Comparison of ENCODE assay signal across 1 cellular context in the genomic region with DNA sequence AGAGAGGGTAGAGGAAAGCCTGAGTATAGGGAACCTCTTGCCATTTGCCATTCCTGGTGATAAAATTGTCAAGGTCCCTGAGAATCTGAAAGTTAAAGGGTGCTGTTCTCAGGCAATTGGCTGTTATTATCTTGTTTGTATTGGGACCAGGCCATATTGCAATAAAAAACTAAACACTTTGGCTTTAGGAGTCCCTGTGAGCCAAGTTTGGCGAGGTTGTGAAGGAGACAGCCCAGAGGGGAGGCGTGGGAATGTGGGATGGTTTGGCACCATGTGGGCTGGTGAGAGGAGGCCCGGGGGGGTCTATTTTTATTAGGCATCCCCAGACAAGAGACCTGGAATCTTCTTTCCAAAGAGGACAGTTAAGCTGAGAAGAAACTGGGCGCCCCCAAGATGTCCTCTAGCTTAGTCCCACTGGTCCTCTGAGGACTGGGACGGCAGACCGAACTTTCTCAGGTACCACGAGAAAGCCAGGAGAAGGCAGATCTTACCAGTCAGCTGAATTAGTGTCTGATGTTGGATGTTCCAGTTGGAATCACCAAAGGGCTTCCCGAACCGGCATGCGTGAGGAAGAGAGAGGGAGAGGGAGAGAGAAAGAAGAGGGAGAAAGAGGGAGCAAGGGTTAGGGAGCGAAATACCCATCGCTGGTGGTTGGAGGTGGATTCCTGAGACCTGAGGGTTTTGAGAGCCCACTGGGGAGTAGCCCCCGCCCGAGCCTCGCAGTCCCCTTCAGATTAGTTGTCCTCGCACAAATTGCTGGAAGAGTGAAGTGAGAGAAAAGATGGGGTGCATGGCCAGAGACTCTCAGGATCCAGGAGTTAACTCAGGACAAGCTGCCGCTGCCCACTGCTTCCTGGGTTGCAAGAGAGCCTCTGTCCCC.
TF ChIP-seq lines count a peak whose summit lies in the region.

No MANE protein-coding gene starts in this region.

TF ChIP-seq in WTC11, 78 proteins besides CTCF, POLR2A, EP300 and RAD21:
- TF ChIP-seq, protein P1, sequence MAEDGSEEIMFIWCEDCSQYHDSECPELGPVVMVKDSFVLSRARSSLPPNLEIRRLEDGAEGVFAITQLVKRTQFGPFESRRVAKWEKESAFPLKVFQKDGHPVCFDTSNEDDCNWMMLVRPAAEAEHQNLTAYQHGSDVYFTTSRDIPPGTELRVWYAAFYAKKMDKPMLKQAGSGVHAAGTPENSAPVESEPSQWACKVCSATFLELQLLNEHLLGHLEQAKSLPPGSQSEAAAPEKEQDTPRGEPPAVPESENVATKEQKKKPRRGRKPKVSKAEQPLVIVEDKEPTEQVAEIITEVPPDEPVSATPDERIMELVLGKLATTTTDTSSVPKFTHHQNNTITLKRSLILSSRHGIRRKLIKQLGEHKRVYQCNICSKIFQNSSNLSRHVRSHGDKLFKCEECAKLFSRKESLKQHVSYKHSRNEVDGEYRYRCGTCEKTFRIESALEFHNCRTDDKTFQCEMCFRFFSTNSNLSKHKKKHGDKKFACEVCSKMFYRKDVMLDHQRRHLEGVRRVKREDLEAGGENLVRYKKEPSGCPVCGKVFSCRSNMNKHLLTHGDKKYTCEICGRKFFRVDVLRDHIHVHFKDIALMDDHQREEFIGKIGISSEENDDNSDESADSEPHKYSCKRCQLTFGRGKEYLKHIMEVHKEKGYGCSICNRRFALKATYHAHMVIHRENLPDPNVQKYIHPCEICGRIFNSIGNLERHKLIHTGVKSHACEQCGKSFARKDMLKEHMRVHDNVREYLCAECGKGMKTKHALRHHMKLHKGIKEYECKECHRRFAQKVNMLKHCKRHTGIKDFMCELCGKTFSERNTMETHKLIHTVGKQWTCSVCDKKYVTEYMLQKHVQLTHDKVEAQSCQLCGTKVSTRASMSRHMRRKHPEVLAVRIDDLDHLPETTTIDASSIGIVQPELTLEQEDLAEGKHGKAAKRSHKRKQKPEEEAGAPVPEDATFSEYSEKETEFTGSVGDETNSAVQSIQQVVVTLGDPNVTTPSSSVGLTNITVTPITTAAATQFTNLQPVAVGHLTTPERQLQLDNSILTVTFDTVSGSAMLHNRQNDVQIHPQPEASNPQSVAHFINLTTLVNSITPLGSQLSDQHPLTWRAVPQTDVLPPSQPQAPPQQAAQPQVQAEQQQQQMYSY (CRISPR knock-in tag; IDR thresholded peaks at IDR 0.05) = no peak
- TF ChIP-seq CBFB (CRISPR knock-in tag; IDR thresholded peaks at IDR 0.05; ENCODE audit: low read depth) = no peak
- no peak for TF ChIP-seq ESRRA (CRISPR knock-in tag; IDR thresholded peaks at IDR 0.05; ENCODE audit: borderline replicate concordance)
- TF ChIP-seq, protein P2, sequence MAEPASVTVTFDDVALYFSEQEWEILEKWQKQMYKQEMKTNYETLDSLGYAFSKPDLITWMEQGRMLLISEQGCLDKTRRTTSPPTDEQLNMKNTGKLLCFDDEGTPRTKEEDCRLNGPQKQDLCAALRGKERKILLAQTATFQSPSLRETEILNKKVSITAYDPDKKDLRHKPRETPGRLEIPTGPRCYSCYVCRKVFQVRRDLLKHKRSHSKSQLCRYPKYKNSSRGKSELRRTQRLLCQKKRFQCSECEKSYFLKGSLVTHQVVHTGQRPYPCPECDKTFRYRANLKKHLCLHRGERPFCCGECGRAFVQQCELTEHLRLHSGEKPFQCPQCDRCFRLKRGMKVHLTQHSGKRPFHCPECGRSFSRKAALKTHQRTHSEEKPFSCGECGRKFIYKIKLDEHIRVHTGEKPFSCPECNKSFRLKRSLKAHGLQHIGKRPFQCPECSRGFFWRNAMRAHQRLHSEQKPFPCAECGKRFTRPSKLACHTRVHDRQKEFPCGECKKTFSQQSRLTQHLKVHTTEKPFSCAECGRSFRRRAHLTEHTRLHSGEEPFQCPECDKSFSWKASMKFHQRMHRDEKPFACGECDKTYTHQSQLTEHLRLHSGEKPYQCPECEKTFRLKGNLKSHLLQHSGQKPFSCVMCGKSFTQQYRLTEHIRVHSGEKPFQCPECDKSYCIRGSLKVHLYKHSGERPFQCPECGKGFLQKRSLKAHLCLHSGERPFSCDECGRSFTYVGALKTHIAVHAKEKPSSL (CRISPR knock-in tag; conservative IDR thresholded peaks at IDR 0.05) = no peak
- no peak for TF ChIP-seq CREB1 (CRISPR knock-in tag; IDR thresholded peaks at IDR 0.05)
- TF ChIP-seq FOXK1 (CRISPR knock-in tag; IDR thresholded peaks at IDR 0.05) = no peak
- TF ChIP-seq HMGA2 (CRISPR knock-in tag; IDR thresholded peaks at IDR 0.05) = no peak
- TF ChIP-seq, protein P3, sequence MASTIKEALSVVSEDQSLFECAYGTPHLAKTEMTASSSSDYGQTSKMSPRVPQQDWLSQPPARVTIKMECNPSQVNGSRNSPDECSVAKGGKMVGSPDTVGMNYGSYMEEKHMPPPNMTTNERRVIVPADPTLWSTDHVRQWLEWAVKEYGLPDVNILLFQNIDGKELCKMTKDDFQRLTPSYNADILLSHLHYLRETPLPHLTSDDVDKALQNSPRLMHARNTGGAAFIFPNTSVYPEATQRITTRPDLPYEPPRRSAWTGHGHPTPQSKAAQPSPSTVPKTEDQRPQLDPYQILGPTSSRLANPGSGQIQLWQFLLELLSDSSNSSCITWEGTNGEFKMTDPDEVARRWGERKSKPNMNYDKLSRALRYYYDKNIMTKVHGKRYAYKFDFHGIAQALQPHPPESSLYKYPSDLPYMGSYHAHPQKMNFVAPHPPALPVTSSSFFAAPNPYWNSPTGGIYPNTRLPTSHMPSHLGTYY (CRISPR knock-in tag; IDR thresholded peaks at IDR 0.05) = no peak
- TF ChIP-seq, protein P4, sequence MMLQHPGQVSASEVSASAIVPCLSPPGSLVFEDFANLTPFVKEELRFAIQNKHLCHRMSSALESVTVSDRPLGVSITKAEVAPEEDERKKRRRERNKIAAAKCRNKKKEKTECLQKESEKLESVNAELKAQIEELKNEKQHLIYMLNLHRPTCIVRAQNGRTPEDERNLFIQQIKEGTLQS (CRISPR knock-in tag; conservative IDR thresholded peaks at IDR 0.05) = no peak
- TF ChIP-seq, protein P5, sequence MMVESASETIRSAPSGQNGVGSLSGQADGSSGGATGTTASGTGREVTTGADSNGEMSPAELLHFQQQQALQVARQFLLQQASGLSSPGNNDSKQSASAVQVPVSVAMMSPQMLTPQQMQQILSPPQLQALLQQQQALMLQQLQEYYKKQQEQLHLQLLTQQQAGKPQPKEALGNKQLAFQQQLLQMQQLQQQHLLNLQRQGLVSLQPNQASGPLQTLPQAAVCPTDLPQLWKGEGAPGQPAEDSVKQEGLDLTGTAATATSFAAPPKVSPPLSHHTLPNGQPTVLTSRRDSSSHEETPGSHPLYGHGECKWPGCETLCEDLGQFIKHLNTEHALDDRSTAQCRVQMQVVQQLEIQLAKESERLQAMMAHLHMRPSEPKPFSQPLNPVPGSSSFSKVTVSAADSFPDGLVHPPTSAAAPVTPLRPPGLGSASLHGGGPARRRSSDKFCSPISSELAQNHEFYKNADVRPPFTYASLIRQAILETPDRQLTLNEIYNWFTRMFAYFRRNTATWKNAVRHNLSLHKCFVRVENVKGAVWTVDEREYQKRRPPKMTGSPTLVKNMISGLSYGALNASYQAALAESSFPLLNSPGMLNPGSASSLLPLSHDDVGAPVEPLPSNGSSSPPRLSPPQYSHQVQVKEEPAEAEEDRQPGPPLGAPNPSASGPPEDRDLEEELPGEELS (CRISPR knock-in tag; IDR thresholded peaks at IDR 0.05) = no peak
- no peak for TF ChIP-seq ZNF219 (CRISPR knock-in tag; IDR thresholded peaks at IDR 0.05; ENCODE audit: borderline replicate concordance)
- no peak for TF ChIP-seq PRRX2 (CRISPR knock-in tag; IDR thresholded peaks at IDR 0.05)
- TF ChIP-seq ATF1 (CRISPR knock-in tag; IDR thresholded peaks at IDR 0.05) = no peak
- TF ChIP-seq, protein P6, sequence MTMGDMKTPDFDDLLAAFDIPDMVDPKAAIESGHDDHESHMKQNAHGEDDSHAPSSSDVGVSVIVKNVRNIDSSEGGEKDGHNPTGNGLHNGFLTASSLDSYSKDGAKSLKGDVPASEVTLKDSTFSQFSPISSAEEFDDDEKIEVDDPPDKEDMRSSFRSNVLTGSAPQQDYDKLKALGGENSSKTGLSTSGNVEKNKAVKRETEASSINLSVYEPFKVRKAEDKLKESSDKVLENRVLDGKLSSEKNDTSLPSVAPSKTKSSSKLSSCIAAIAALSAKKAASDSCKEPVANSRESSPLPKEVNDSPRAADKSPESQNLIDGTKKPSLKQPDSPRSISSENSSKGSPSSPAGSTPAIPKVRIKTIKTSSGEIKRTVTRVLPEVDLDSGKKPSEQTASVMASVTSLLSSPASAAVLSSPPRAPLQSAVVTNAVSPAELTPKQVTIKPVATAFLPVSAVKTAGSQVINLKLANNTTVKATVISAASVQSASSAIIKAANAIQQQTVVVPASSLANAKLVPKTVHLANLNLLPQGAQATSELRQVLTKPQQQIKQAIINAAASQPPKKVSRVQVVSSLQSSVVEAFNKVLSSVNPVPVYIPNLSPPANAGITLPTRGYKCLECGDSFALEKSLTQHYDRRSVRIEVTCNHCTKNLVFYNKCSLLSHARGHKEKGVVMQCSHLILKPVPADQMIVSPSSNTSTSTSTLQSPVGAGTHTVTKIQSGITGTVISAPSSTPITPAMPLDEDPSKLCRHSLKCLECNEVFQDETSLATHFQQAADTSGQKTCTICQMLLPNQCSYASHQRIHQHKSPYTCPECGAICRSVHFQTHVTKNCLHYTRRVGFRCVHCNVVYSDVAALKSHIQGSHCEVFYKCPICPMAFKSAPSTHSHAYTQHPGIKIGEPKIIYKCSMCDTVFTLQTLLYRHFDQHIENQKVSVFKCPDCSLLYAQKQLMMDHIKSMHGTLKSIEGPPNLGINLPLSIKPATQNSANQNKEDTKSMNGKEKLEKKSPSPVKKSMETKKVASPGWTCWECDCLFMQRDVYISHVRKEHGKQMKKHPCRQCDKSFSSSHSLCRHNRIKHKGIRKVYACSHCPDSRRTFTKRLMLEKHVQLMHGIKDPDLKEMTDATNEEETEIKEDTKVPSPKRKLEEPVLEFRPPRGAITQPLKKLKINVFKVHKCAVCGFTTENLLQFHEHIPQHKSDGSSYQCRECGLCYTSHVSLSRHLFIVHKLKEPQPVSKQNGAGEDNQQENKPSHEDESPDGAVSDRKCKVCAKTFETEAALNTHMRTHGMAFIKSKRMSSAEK (CRISPR knock-in tag; IDR thresholded peaks at IDR 0.05; ENCODE audit: borderline replicate concordance) = no peak
- no peak for TF ChIP-seq CREM (CRISPR knock-in tag; IDR thresholded peaks at IDR 0.05)
- TF ChIP-seq KAT7 (CRISPR knock-in tag; IDR thresholded peaks at IDR 0.05; ENCODE audit: borderline replicate concordance) = no peak
- TF ChIP-seq, protein P7, sequence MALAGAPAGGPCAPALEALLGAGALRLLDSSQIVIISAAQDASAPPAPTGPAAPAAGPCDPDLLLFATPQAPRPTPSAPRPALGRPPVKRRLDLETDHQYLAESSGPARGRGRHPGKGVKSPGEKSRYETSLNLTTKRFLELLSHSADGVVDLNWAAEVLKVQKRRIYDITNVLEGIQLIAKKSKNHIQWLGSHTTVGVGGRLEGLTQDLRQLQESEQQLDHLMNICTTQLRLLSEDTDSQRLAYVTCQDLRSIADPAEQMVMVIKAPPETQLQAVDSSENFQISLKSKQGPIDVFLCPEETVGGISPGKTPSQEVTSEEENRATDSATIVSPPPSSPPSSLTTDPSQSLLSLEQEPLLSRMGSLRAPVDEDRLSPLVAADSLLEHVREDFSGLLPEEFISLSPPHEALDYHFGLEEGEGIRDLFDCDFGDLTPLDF (CRISPR knock-in tag; IDR thresholded peaks at IDR 0.05) = no peak
- no peak for TF ChIP-seq MXD4 (CRISPR knock-in tag; IDR thresholded peaks at IDR 0.05; ENCODE audit: borderline replicate concordance)
- TF ChIP-seq, protein P8, sequence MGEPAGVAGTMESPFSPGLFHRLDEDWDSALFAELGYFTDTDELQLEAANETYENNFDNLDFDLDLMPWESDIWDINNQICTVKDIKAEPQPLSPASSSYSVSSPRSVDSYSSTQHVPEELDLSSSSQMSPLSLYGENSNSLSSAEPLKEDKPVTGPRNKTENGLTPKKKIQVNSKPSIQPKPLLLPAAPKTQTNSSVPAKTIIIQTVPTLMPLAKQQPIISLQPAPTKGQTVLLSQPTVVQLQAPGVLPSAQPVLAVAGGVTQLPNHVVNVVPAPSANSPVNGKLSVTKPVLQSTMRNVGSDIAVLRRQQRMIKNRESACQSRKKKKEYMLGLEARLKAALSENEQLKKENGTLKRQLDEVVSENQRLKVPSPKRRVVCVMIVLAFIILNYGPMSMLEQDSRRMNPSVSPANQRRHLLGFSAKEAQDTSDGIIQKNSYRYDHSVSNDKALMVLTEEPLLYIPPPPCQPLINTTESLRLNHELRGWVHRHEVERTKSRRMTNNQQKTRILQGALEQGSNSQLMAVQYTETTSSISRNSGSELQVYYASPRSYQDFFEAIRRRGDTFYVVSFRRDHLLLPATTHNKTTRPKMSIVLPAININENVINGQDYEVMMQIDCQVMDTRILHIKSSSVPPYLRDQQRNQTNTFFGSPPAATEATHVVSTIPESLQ (CRISPR knock-in tag; IDR thresholded peaks at IDR 0.05) = no peak
- TF ChIP-seq GABPB1 (CRISPR knock-in tag; IDR thresholded peaks at IDR 0.05) = no peak
